8 cellular contexts compared by ENCODE assay signal in genomic region chr19:1862424-1863307, GRCh38. TPM values are rescaled to one million over a fixed set of nuclear protein-coding genes. Genes with fewer than 3 reads are reported as not detected.
DNase-seq lines count a peak whose midpoint lies in the region; ATAC-seq lines count a peak whose summit lies in the region.

No MANE protein-coding gene starts in this region.

- WGBS in adipose tissue, 3 donors: 0 to 1% (median 1%) methylated on average over 57 to 103 of the region's 106 CpGs

- H3K27ac ChIP-seq in adipose tissue (ENCODE audit: low read depth, low read length): peak overlapping the region; percentile 22

- ATAC-seq in HG02610 (IDR thresholded peaks at IDR 0.05; ENCODE audit: unreplicated experiment): peak; percentile 10

- DNase-seq in ELR (ENCODE audit: low read depth) (peak; percentile 56), RKO (ENCODE audit: low spot score) (peak; percentile 55), kidney tubule cell (ENCODE audit: low spot score) (peak; percentile 53), NCI-H524 treated with DMSO at 0.1 percent for 48 hours (lab: John Stamatoyannopoulos, UW) (no peak), anterior cingulate cortex (lab: John Stamatoyannopoulos, UW) (no peak)
- DNase-seq in stimulated activated CD8-positive, alpha-beta memory T cell treated with anti-CD3 and anti-CD28 coated beads, Interleukin-4, amount 100 ng/mL, for 48 hours: peak; percentile 73

RNA-seq across cellular contexts. Expression of gene KLF16, which starts 0.7 kb away (rescaled TPM):
- polyA plus RNA-seq in adipose tissue: 10 to 100 TPM in 1 of 3 donors, 1 to 10 TPM in 2; 3.7 to 14.4 (median 9.8) TPM

RNA-seq across cellular contexts. Expression of gene REXO1, which starts 14.4 kb away (rescaled TPM):
- 10 to 100 TPM; 11.0 to 29.2 (median 23.5) TPM for polyA plus RNA-seq in adipose tissue

RNA-seq across cellular contexts. Expression of gene ABHD17A, which starts 22.6 kb away (rescaled TPM):
- polyA plus RNA-seq in adipose tissue: 10 to 100 TPM; 46.1 to 92.9 (median 59.2) TPM

RNA-seq across cellular contexts. Expression of gene ADAT3, which starts 42.5 kb away (rescaled TPM):
- polyA plus RNA-seq in adipose tissue: 1 to 10 TPM; 2.2 to 4.2 (median 4.2) TPM

RNA-seq across cellular contexts. Expression of gene SCAMP4, which starts 42.5 kb away (rescaled TPM):
- polyA plus RNA-seq in adipose tissue: 10 to 100 TPM; 18.7 to 29.2 (median 24.0) TPM

Comparison
In these comparisons a context has a peak if more than half of its experiments do, and no peak if none do; other contexts are left out.
1. DNase-seq: peak in ELR (single experiment), RKO (single experiment), kidney tubule cell (single experiment) and stimulated activated CD8-positive, alpha-beta memory T cell treated with anti-CD3 and anti-CD28 coated beads, Interleukin-4, amount 100 ng/mL, for 48 hours (single experiment); none in NCI-H524 treated with DMSO at 0.1 percent for 48 hours (single experiment) and anterior cingulate cortex (0 of 58).